23 cellular contexts compared by ENCODE assay signal in genomic region chr17:3526491-3526890, GRCh38. TPM values are rescaled to one million over a fixed set of nuclear protein-coding genes. Genes with fewer than 3 reads are reported as not detected.
"Had no signal": no experiment of that assay in that cellular context is flagged by ENCODE, and none has a peak within 500 bp of the region (broad histone marks: within the 10 kb centered on the region; RNA-seq: fewer than 3 reads in every experiment).

No MANE protein-coding gene starts in this region.

- H3K4me1 ChIP-seq: left lung, pancreas, right lobe of liver, upper lobe of left lung, uterus had no signal

- H3K9me3 ChIP-seq: left lung, neutrophil, pancreas, right lobe of liver, thoracic aorta, tibial nerve, upper lobe of left lung, uterus had no signal

- H3K4me3 Mint-ChIP-seq: naive thymus-derived CD4-positive, alpha-beta T cell; nephron progenitor cell; stimulated activated memory B cell treated with anti-CD40 and anti-IgM and Interleukin-4, amounts not matched to agents 10 μg/mL and 1 μg/mL and 100 μg/mL, for 72 hours had no signal

- ATAC-seq: left cardiac atrium; left lung; naive thymus-derived CD4-positive, alpha-beta T cell; pancreas; right lobe of liver; stimulated activated memory B cell treated with anti-CD40 and anti-IgM and Interleukin-4, amounts not matched to agents 10 μg/mL and 1 μg/mL and 100 μg/mL, for 72 hours; stimulated activated naive CD8-positive, alpha-beta T cell treated with anti-CD3 and anti-CD28 coated beads, Interleukin-15, Interleukin-2, amounts not matched to agents 100 U/mL and 50 U/mL, for 24 hours had no signal

- H3K36me3 ChIP-seq: left lung, neutrophil, pancreas, right lobe of liver, thoracic aorta, upper lobe of left lung, uterus had no signal

- H3K27ac Mint-ChIP-seq: naive thymus-derived CD4-positive, alpha-beta T cell; nephron progenitor cell; progenitor cell of endocrine pancreas; stimulated activated memory B cell treated with anti-CD40 and anti-IgM and Interleukin-4, amounts not matched to agents 10 μg/mL and 1 μg/mL and 100 μg/mL, for 72 hours had no signal

- DNase-seq: cortex of kidney; left cardiac atrium; left lung; mesenchymal stem cell; midbrain; naive thymus-derived CD4-positive, alpha-beta T cell; nephron progenitor cell; pancreas; stimulated activated CD4-positive, alpha-beta T cell treated with anti-CD3 and anti-CD28 coated beads, Interleukin-4, amount 100 ng/mL, for 4 hours; stimulated activated naive CD8-positive, alpha-beta T cell treated with anti-CD3 and anti-CD28 coated beads, Interleukin-15, Interleukin-2, amounts not matched to agents 100 U/mL and 50 U/mL, for 24 hours; substantia nigra; upper lobe of left lung; uterus had no signal

- H3K27ac ChIP-seq: left lung, neutrophil, pancreas, right lobe of liver, thoracic aorta, upper lobe of left lung, uterus had no signal

- H3K4me3 ChIP-seq: left lung, pancreas, right lobe of liver, thoracic aorta, tibial nerve, upper lobe of left lung, uterus had no signal

- H3K4me1 Mint-ChIP-seq: naive thymus-derived CD4-positive, alpha-beta T cell; stimulated activated memory B cell treated with anti-CD40 and anti-IgM and Interleukin-4, amounts not matched to agents 10 μg/mL and 1 μg/mL and 100 μg/mL, for 72 hours had no signal

- H3K9me3 Mint-ChIP-seq: nephron progenitor cell; stimulated activated memory B cell treated with anti-CD40 and anti-IgM and Interleukin-4, amounts not matched to agents 10 μg/mL and 1 μg/mL and 100 μg/mL, for 72 hours had no signal

- H3K27me3 Mint-ChIP-seq: progenitor cell of endocrine pancreas; stimulated activated memory B cell treated with anti-CD40 and anti-IgM and Interleukin-4, amounts not matched to agents 10 μg/mL and 1 μg/mL and 100 μg/mL, for 72 hours had no signal

- H3K27me3 ChIP-seq: neutrophil, pancreas, right lobe of liver, tibial nerve, upper lobe of left lung, uterus had no signal

- FAIRE-seq: frontal cortex, keratinocyte, pancreas had no signal

RNA-seq across cellular contexts. Expression of gene TRPV3, which starts 31.1 kb away (rescaled TPM):
- polyA plus RNA-seq: naive thymus-derived CD4-positive, alpha-beta T cell had no signal

RNA-seq across cellular contexts. Expression of gene ASPA, which starts 50.7 kb away (rescaled TPM):
- total RNA-seq: glomerular endothelial cell; lung microvascular endothelial cell; naive thymus-derived CD4-positive, alpha-beta T cell; progenitor cell of endocrine pancreas had no signal
- polyA plus RNA-seq: keratinocyte; naive thymus-derived CD4-positive, alpha-beta T cell had no signal

RNA-seq across cellular contexts. Expression of gene SPATA22, which starts 54.9 kb away (rescaled TPM):
- total RNA-seq: glomerular endothelial cell, pancreas, progenitor cell of endocrine pancreas, right lobe of liver, thoracic aorta had no signal
- polyA plus RNA-seq: keratinocyte; naive thymus-derived CD4-positive, alpha-beta T cell had no signal
